In genomic region chr18:64318547-64318946, GRCh38 we compare ENCODE assay signal across 27 cellular contexts.
"Had no signal": no experiment of that assay in that cellular context is flagged by ENCODE, and none has a peak within 500 bp of the region (broad histone marks: within the 10 kb centered on the region; RNA-seq: fewer than 3 reads in every experiment).

No MANE protein-coding gene starts in this region.

- ATAC-seq: psoas muscle; right cardiac atrium; right lobe of liver; stimulated activated effector memory CD8-positive, alpha-beta T cell treated with anti-CD3 and anti-CD28 coated beads, Interleukin-12 subunit alpha, Interleukin-12 subunit beta, amount 100 ng/mL, for 72 hours; stimulated activated naive B cell treated with anti-CD40 and anti-IgM and Interleukin-4, amounts not matched to agents 10 μg/mL and 1 μg/mL and 100 μg/mL, for 72 hours had no signal

- H3K4me3 Mint-ChIP-seq: nephron; neural progenitor cell; stimulated activated effector memory CD8-positive, alpha-beta T cell treated with anti-CD3 and anti-CD28 coated beads, Interleukin-12 subunit alpha, Interleukin-12 subunit beta, amount 100 ng/mL, for 72 hours; stimulated activated naive B cell treated with anti-CD40 and anti-IgM and Interleukin-4, amounts not matched to agents 10 μg/mL and 1 μg/mL and 100 μg/mL, for 72 hours; stimulated activated naive CD8-positive, alpha-beta T cell treated with anti-CD3 and anti-CD28 coated beads, Interleukin-15, Interleukin-2, amounts not matched to agents 100 ng/mL and 50 ng/mL, for 24 hours had no signal

- H3K27me3 ChIP-seq: neural progenitor cell, ovary, right lobe of liver, sigmoid colon, stomach, thyroid gland, tibial nerve, upper lobe of left lung, vagina had no signal

- H3K9me3 ChIP-seq: ovary, right lobe of liver, sigmoid colon, stomach, thoracic aorta, thyroid gland, vagina had no signal

- H3K36me3 Mint-ChIP-seq: neural progenitor cell; stimulated activated effector memory CD8-positive, alpha-beta T cell treated with anti-CD3 and anti-CD28 coated beads, Interleukin-12 subunit alpha, Interleukin-12 subunit beta, amount 100 ng/mL, for 72 hours; stimulated activated naive B cell treated with anti-CD40 and anti-IgM and Interleukin-4, amounts not matched to agents 10 μg/mL and 1 μg/mL and 100 μg/mL, for 72 hours had no signal

- H3K4me3 ChIP-seq: neural progenitor cell, ovary, psoas muscle, right lobe of liver, sigmoid colon, stomach, thoracic aorta, thyroid gland, tibial nerve, upper lobe of left lung, vagina had no signal

- H3K4me1 ChIP-seq: neural progenitor cell, parathyroid adenoma, psoas muscle, sigmoid colon, stomach, thyroid gland, tibial nerve, upper lobe of left lung, vagina had no signal

- H3K27ac ChIP-seq: neural progenitor cell, ovary, parathyroid adenoma, psoas muscle, right lobe of liver, sigmoid colon, stomach, thoracic aorta, thyroid gland, tibial nerve, upper lobe of left lung, vagina had no signal

- H3K27ac Mint-ChIP-seq: nephron; neural progenitor cell; stimulated activated effector memory CD8-positive, alpha-beta T cell treated with anti-CD3 and anti-CD28 coated beads, Interleukin-12 subunit alpha, Interleukin-12 subunit beta, amount 100 ng/mL, for 72 hours; stimulated activated naive B cell treated with anti-CD40 and anti-IgM and Interleukin-4, amounts not matched to agents 10 μg/mL and 1 μg/mL and 100 μg/mL, for 72 hours; stimulated activated naive CD8-positive, alpha-beta T cell treated with anti-CD3 and anti-CD28 coated beads, Interleukin-15, Interleukin-2, amounts not matched to agents 100 ng/mL and 50 ng/mL, for 24 hours had no signal

- DNase-seq: occipital lobe; ovary; posterior cingulate gyrus; psoas muscle; right cardiac atrium; right lobe of liver; sigmoid colon; small intestine; stimulated activated CD4-positive, alpha-beta T cell treated with anti-CD3 and anti-CD28 coated beads, Interleukin-15, amount 100 ng/mL, for 24 hours; stimulated activated CD4-positive, alpha-beta T cell treated with anti-CD3 and anti-CD28 coated beads, Interleukin-2, amount 100 ng/mL, for 24 hours; stimulated activated CD4-positive, alpha-beta T cell treated with anti-CD3 and anti-CD28 coated beads, Interleukin-2, amount 100 ng/mL, for 48 hours; stimulated activated CD4-positive, alpha-beta T cell treated with anti-CD3 and anti-CD28 coated beads, Interleukin-4, amount 100 ng/mL, for 24 hours; stimulated activated naive B cell treated with anti-CD40 and anti-IgM and Interleukin-4, amounts not matched to agents 10 μg/mL and 1 μg/mL and 100 μg/mL, for 72 hours; stimulated activated naive CD4-positive, alpha-beta T cell treated with Interleukin-2 at 50 U/mL for 16 hours; stomach; thyroid gland; trophoblast cell; upper lobe of left lung had no signal

- H3K36me3 ChIP-seq: neural progenitor cell, ovary, right lobe of liver, sigmoid colon, stomach, thoracic aorta, thyroid gland, tibial nerve, upper lobe of left lung, vagina had no signal

- H3K4me1 Mint-ChIP-seq: nephron; neural progenitor cell; stimulated activated effector memory CD8-positive, alpha-beta T cell treated with anti-CD3 and anti-CD28 coated beads, Interleukin-12 subunit alpha, Interleukin-12 subunit beta, amount 100 ng/mL, for 72 hours had no signal

- H3K27me3 Mint-ChIP-seq: progenitor cell of endocrine pancreas; stimulated activated naive CD8-positive, alpha-beta T cell treated with anti-CD3 and anti-CD28 coated beads, Interleukin-15, Interleukin-2, amounts not matched to agents 100 ng/mL and 50 ng/mL, for 24 hours had no signal
